ENCODE assay signal across 23 cellular contexts in genomic region chr3:99175276-99175801, GRCh38.
DNase-seq lines count a peak whose midpoint lies in the region; FAIRE-seq and TF ChIP-seq lines count a peak whose summit lies in the region.
"Had no signal": no experiment of that assay in that cellular context is flagged by ENCODE, and none has a peak within 500 bp of the region (broad histone marks: within the 10 kb centered on the region; RNA-seq: fewer than 3 reads in every experiment).

No MANE protein-coding gene starts in this region.

- no peaks in the 10 kb centered on the region for H3K9me3 ChIP-seq in GM23248 (ENCODE audit: low read depth)
- H3K9me3 ChIP-seq: BLaER1 had no signal

- no peaks in the 10 kb centered on the region for H3K9me2 ChIP-seq in GM23248 (ENCODE audit: insufficient read depth)

- no peaks in the 10 kb centered on the region for H3F3A ChIP-seq in GM23248 (ENCODE audit: insufficient read depth)

- H4K20me1 ChIP-seq in GM23248 (ENCODE audit: insufficient read depth), result no peaks in the 10 kb centered on the region
- H4K20me1 ChIP-seq: BLaER1 had no signal

- FAIRE-seq in GM19239 (lab: Jason Lieb, UNC), result no peak
- FAIRE-seq: D721Med, GM12878, H1 had no signal

- H3K4me2 ChIP-seq in GM23248 (ENCODE audit: unreplicated experiment), result no peak overlapping the region
- H3K4me2 ChIP-seq: BLaER1, KMS-11 had no signal

- in situ Hi-C loops in GM23248 (cut with MboI), result loop anchor here (10.0 kb wide), 1 partner anchor 151 kb away; no protein-coding TSS in a partner anchor

- H3K9ac ChIP-seq in GM23248, result no peak overlapping the region
- H3K9ac ChIP-seq: BLaER1, KMS-11 had no signal

- TF ChIP-seq CTCF in AG09309 (IDR thresholded peaks at IDR 0.05; ENCODE audit: control insufficient read depth, insufficient read depth, low read depth, low read length, missing control alignments) (no peak), fibroblast of villous mesenchyme (IDR thresholded peaks at IDR 0.05; ENCODE audit: insufficient read depth, low read depth, low read length) (no peak)

- no peaks in the 10 kb centered on the region for H3K27me3 ChIP-seq in GM23248 (replicated peaks; ENCODE audit: insufficient read depth)
- H3K27me3 ChIP-seq: BLaER1 had no signal

- H2AFZ ChIP-seq in GM23248, result no peak overlapping the region

- H3K4me1 ChIP-seq in GM23248 (ENCODE audit: insufficient read depth), result no peaks in the 10 kb centered on the region
- H3K4me1 ChIP-seq: BLaER1 had no signal

- no peaks in the 10 kb centered on the region for H3K79me2 ChIP-seq in GM23248 (ENCODE audit: insufficient read depth)

- no peak overlapping the region for H3K4me3 ChIP-seq in AG09309 (ENCODE audit: control insufficient read depth, low read depth, low read length)
- H3K4me3 ChIP-seq in GM23248, result no peak overlapping the region
- H3K4me3 ChIP-seq in fibroblast of villous mesenchyme (ENCODE audit: low read depth, low read length), result no peak overlapping the region
- H3K4me3 ChIP-seq: BLaER1, GM12878 had no signal

- H3K36me3 ChIP-seq in GM23248 (ENCODE audit: low read depth), result no peaks in the 10 kb centered on the region
- H3K36me3 ChIP-seq: BLaER1 had no signal

- DNase-seq in AG09309 (ENCODE audit: low read depth) (peak; percentile 18), GM23248 (peak; percentile 10), dermis microvascular lymphatic vessel endothelial cell (ENCODE audit: low read depth in 2 of 2) (peak; percentile 31 to 43), fibroblast of villous mesenchyme (ENCODE audit: low read depth) (peak; percentile 78), GM19239 (ENCODE audit: insufficient read length, low spot score) (no peak), Ammon's horn (ENCODE audit: low spot score) (no peak), NCI-H2196 (lab: John Stamatoyannopoulos, UW; ENCODE audit: unreplicated experiment) (no peak)
- no peak for DNase-seq in stimulated activated CD4-positive, alpha-beta T cell treated with anti-CD3 and anti-CD28 coated beads, Interleukin-4, amount 100 ng/mL, for 24 hours
- DNase-seq: CD4-positive, CD25-positive, alpha-beta regulatory T cell; NCI-H1048; NCI-H1417; NCI-H1694; NCI-H2081; NCI-H2171; NCI-H524; NCI-H748 treated with DMSO at 0.1 percent for 48 hours; PC-3 had no signal

- 40 to 53% methylated on average over 4 of the region's 4 CpGs for WGBS in GM23248 (ENCODE audit: low coverage in 1 of 2, low lambda C conversion rate in 2 of 2, missing lambda C conversion rate in 2 of 2), 2 experiments

- H3K27ac ChIP-seq in GM23248, result no peak overlapping the region
- H3K27ac ChIP-seq: BLaER1, HL-60, KMS-11 had no signal

Comparison
In these comparisons a context has a peak if more than half of its experiments do, and no peak if none do; other contexts are left out.
1. DNase-seq: peak in AG09309 (single experiment), GM23248 (single experiment), dermis microvascular lymphatic vessel endothelial cell (2 of 2) and fibroblast of villous mesenchyme (single experiment); none in GM19239 (single experiment), Ammon's horn (single experiment), NCI-H2196 (single experiment) and stimulated activated CD4-positive, alpha-beta T cell treated with anti-CD3 and anti-CD28 coated beads, Interleukin-4, amount 100 ng/mL, for 24 hours (single experiment).